Comparison of ENCODE assay signal across 8 cellular contexts in the genomic region with DNA sequence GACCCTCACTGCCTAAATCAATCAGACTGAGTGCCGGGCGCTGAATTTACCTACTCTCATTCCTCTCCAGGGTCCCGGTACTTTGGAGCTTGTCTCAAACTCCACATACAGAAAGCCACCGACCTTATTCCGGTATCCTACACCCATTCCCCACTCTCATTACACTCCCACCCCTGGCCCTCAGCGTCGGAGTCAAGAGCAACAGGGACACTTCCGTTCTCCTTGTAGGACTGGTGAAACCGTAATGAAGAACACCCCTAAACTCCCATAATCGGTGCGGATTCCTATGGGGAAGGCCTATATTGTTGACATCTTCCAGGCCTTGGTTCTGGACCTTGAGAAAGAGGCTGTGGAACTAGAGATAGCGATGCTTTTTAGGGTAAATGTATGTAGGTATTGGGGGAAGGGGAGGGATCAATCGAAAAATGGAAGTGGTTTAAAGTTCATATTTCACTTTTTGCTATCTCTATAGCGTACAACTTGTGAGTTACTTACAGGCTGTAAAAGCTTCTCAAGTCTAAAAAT. TPM values are rescaled to one million over a fixed set of nuclear protein-coding genes. Genes with fewer than 3 reads are reported as not detected.
A peak's percentile ranks its signal among the peaks of the same experiment; 100 is the strongest.
DNase-seq lines count a peak whose midpoint lies in the region; ATAC-seq and TF ChIP-seq lines count a peak whose summit lies in the region.

No MANE protein-coding gene starts in this region.

- H3K36me3 ChIP-seq in BJ (ENCODE audit: control insufficient read depth, insufficient read depth, low read length) (peaks cover 3% of the 10 kb centered on the region; the same call in 1 of the 2 replicates), iPS-15b (ENCODE audit: control insufficient read depth, insufficient read depth, low read length) (peaks cover 11% of the 10 kb centered on the region)

- no peak for TF ChIP-seq CTCF in BJ (IDR thresholded peaks at IDR 0.05; ENCODE audit: insufficient read depth, low read depth, low read length)

- WGBS in adipose tissue, 3 donors = 1% methylated on average over 14 of the region's 14 CpGs

- H3K9me3 ChIP-seq in iPS-15b (ENCODE audit: control insufficient read depth, insufficient read depth, low read length) = no peaks in the 10 kb centered on the region

- CTCF ChIA-PET in BJ (lab: Yijun Ruan, JAX) = no interaction called here

- H3K9ac ChIP-seq in iPS-15b (ENCODE audit: low read depth, low read length) = peak overlapping the region; percentile 98

- H3K4me3 ChIP-seq in BJ (ENCODE audit: low read depth, low read length) (peak overlapping the region; percentile 86), iPS-15b (ENCODE audit: low read depth, low read length) (peak overlapping the region; percentile 71), skin epidermis (peak overlapping the region; percentile 64 to 92 (median 67))

- DNase-seq in BJ (ENCODE audit: low read depth) (no peak), NCI-H345 treated with DMSO at 0.1 percent for 48 hours (lab: John Stamatoyannopoulos, UW; ENCODE audit: unreplicated experiment) (peak; percentile 45), LoVo (ENCODE audit: low spot score) (no peak), GOT3 (lab: John Stamatoyannopoulos, UW) (no peak)

- H3K27ac ChIP-seq in adipose tissue (ENCODE audit: low read depth, low read length) = peak overlapping the region; percentile 52
- peak overlapping the region; percentile 81 to 99 (median 96) for H3K27ac ChIP-seq in skin epidermis

- no peaks in the 10 kb centered on the region for H3K27me3 ChIP-seq in BJ (ENCODE audit: control insufficient read depth, insufficient read depth, low read length)
- H3K27me3 ChIP-seq in iPS-15b (ENCODE audit: control insufficient read depth, insufficient read depth, low read length) = no peaks in the 10 kb centered on the region

- POLR2A ChIA-PET in BJ (lab: Charles Lee) = no interaction called here

- H3K4me1 ChIP-seq in iPS-15b (ENCODE audit: control insufficient read depth, insufficient read depth, low read length) = peaks cover 9% of the 10 kb centered on the region

- peak; percentile 16 for ATAC-seq in GM19328 (IDR thresholded peaks at IDR 0.05; ENCODE audit: unreplicated experiment)

RNA-seq across cellular contexts. Expression of gene ZBED6, which starts 0.9 kb away (rescaled TPM):
- polyA plus RNA-seq in BJ (2011; rRNA removed) = 12.6 and 23.3 TPM in 2 replicates
- polyA minus RNA-seq in BJ (2011; rRNA and poly(A)+ RNA removed) = 26.9 and 29.4 TPM in 2 replicates
- 1 to 10 TPM; 1.2 to 3.8 (median 3.5) TPM for polyA plus RNA-seq in adipose tissue

RNA-seq across cellular contexts. Expression of gene ZC3H11A, which starts 0.9 kb away (rescaled TPM):
- polyA plus RNA-seq in BJ (2011; rRNA removed) (55.2 and 76.3 TPM in 2 replicates), adipose tissue (10 to 100 TPM; 19.9 to 49.4 (median 40.5) TPM)
- polyA minus RNA-seq in BJ (2011; rRNA and poly(A)+ RNA removed) = 36.7 and 64.9 TPM in 2 replicates

RNA-seq across cellular contexts. Expression of gene LAX1, which starts 31.3 kb away (rescaled TPM):
- polyA plus RNA-seq in BJ (2011; rRNA removed) (0.02 TPM in 1 of 2 replicates, not detected in the other), adipose tissue (under 1 TPM; 0.14 to 0.90 (median 0.24) TPM)
- not detected in 2 replicates for polyA minus RNA-seq in BJ (2011; rRNA and poly(A)+ RNA removed)
